11 cellular contexts compared by ENCODE assay signal in genomic region chrX:150508461-150509367, GRCh38. TPM values are rescaled to one million over a fixed set of nuclear protein-coding genes. Genes with fewer than 3 reads are reported as not detected.
DNase-seq lines count a peak whose midpoint lies in the region; ATAC-seq and TF ChIP-seq lines count a peak whose summit lies in the region.
"Had no signal": no experiment of that assay in that cellular context is flagged by ENCODE, and none has a peak within 500 bp of the region (broad histone marks: within the 10 kb centered on the region; RNA-seq: fewer than 3 reads in every experiment).

No MANE protein-coding gene starts in this region.

- H3K27me3 ChIP-seq in dorsolateral prefrontal cortex (peaks cover 0 to 88% (median 15%) of the 10 kb centered on the region in 45 donors), liver (ENCODE audit: control insufficient read depth in 4 of 4, insufficient read depth in 4 of 4, low read length in 3 of 4) (no peaks in the 10 kb centered on the region)

- H3K4me1 ChIP-seq in liver (ENCODE audit: control insufficient read depth in 4 of 4, insufficient read depth in 4 of 4, low read length in 3 of 4) = peaks cover 5 to 41% (median 22%) of the 10 kb centered on the region in 4 donors

- no peaks in the 10 kb centered on the region for H3K36me3 Mint-ChIP-seq in activated naive CD4-positive, alpha-beta T cell treated with anti-CD3 and anti-CD28 coated beads for 36 hours (ENCODE audit: low read depth)

- peak overlapping the region in 8 of 59 donors; percentile 3 to 30 (median 16) for H3K4me3 ChIP-seq in dorsolateral prefrontal cortex
- peak overlapping the region in 2 of 3 donors; percentile 20 to 31 for H3K4me3 ChIP-seq in liver (ENCODE audit: low read depth in 1 of 3, low read length in 3 of 3)

- no peaks in the 10 kb centered on the region for H3K9me3 ChIP-seq in liver (ENCODE audit: control insufficient read depth in 4 of 4, low read length in 3 of 4)

- H3K27ac ChIP-seq in dorsolateral prefrontal cortex (peak overlapping the region in 53 of 59 donors; percentile 25 to 85 (median 69)), liver (ENCODE audit: low read depth in 1 of 2, low read length in 2 of 2) (peak overlapping the region; percentile 75 to 78)

- H3K27me3 Mint-ChIP-seq in activated naive CD4-positive, alpha-beta T cell treated with anti-CD3 and anti-CD28 coated beads for 36 hours (ENCODE audit: low read depth) = no peaks in the 10 kb centered on the region

- peak; percentile 26 for DNase-seq in NCI-H2029 treated with DMSO at 0.1 percent for 48 hours (lab: John Stamatoyannopoulos, UW)
- peak in 9 of 10 donors; percentile 39 to 75 (median 57) for DNase-seq in dorsolateral prefrontal cortex
- peak; percentile 66 for DNase-seq in superior temporal gyrus (ENCODE audit: extremely low spot score)
- DNase-seq in GM10248 (ENCODE audit: extremely low spot score) = no peak
- no peak for DNase-seq in NCI-H526 (lab: John Stamatoyannopoulos, UW)
- DNase-seq in activated naive CD4-positive, alpha-beta T cell treated with anti-CD3 and anti-CD28 coated beads for 36 hours = no peak
- DNase-seq: activated T-cell treated with anti-CD3 and anti-CD28 coated beads, Interleukin-2, amount 50 U/mL, for 4 hours; DMS79; SW 1271 had no signal

- H3K36me3 ChIP-seq in liver (ENCODE audit: control insufficient read depth in 4 of 4, insufficient read depth in 3 of 4, low read depth in 1 of 4, low read length in 3 of 4) = no peaks in the 10 kb centered on the region

- POLR2A ChIA-PET in GM10248 (lab: Yijun Ruan, JAX) = no interaction called here

- WGBS in liver = 14% methylated on average over 16 of the region's 16 CpGs

- peak overlapping the region in 1 of 2 donors; percentile 11 for H3K9ac ChIP-seq in liver (ENCODE audit: low read depth in 1 of 2, low read length in 2 of 2)

- H3K4me3 Mint-ChIP-seq in activated naive CD4-positive, alpha-beta T cell treated with anti-CD3 and anti-CD28 coated beads for 36 hours = no peak overlapping the region
- H3K4me3 Mint-ChIP-seq: activated T-cell treated with anti-CD3 and anti-CD28 coated beads, Interleukin-2, amount 50 U/mL, for 4 hours had no signal

- no peaks in the 10 kb centered on the region for H3K4me1 Mint-ChIP-seq in activated naive CD4-positive, alpha-beta T cell treated with anti-CD3 and anti-CD28 coated beads for 36 hours (ENCODE audit: low read depth)

- CTCF ChIA-PET in GM10248 (lab: Yijun Ruan, JAX) = no interaction called here
- CTCF ChIA-PET in activated naive CD4-positive, alpha-beta T cell treated with anti-CD3 and anti-CD28 coated beads for 36 hours (lab: Charles Lee) = no interaction called here

- no peak overlapping the region for H3K27ac Mint-ChIP-seq in activated naive CD4-positive, alpha-beta T cell treated with anti-CD3 and anti-CD28 coated beads for 36 hours

- peak in 1 of 56 donors; percentile 22 for TF ChIP-seq CTCF in dorsolateral prefrontal cortex (IDR thresholded peaks at IDR 0.05 in 54 of 56, conservative IDR thresholded peaks at IDR 0.05 in 2 of 56; ENCODE audit: low read depth in 1 of 56, partially characterized antibody in 56 of 56)
- TF ChIP-seq CTCF in liver (IDR thresholded peaks at IDR 0.05; ENCODE audit: low read depth, low read length, missing input control) = no peak
- TF ChIP-seq CTCF in GM10248 (IDR thresholded peaks at IDR 0.05; ENCODE audit: control extremely low read depth, extremely low read depth, low read depth, missing control alignments) = no peak

- intact Hi-C loops in dorsolateral prefrontal cortex (cut with DNase I) = loop anchor here in 1 of 2 donors (5.0 to 10.0 kb wide), 2 partner anchors 39 to 214 kb away; no protein-coding TSS in a partner anchor
- intact Hi-C loops in activated naive CD4-positive, alpha-beta T cell treated with anti-CD3 and anti-CD28 coated beads for 36 hours (cut with micrococcal nuclease) = no loop called here

- TF ChIP-seq RAD21 in liver (IDR thresholded peaks at IDR 0.05) = peak; percentile 17 to 32

- H3K9me3 Mint-ChIP-seq in activated naive CD4-positive, alpha-beta T cell treated with anti-CD3 and anti-CD28 coated beads for 36 hours = no peaks in the 10 kb centered on the region
- H3K9me3 Mint-ChIP-seq: activated T-cell treated with anti-CD3 and anti-CD28 coated beads, Interleukin-2, amount 50 U/mL, for 4 hours had no signal

- ATAC-seq in HG03469 (IDR thresholded peaks at IDR 0.05; ENCODE audit: unreplicated experiment) = no peak
- ATAC-seq: activated T-cell treated with anti-CD3 and anti-CD28 coated beads, Interleukin-2, amount 50 U/mL, for 4 hours had no signal

TF ChIP-seq in liver, 16 proteins besides CTCF, POLR2A, EP300 and RAD21:
- TF ChIP-seq NR2F2 (IDR thresholded peaks at IDR 0.05) (no peak), HNF4G (IDR thresholded peaks at IDR 0.05) (no peak), YY1 (IDR thresholded peaks at IDR 0.05) (no peak), HNF4A (conservative IDR thresholded peaks at IDR 0.05) (peak; percentile 19 to 28), EGR1 (IDR thresholded peaks at IDR 0.05; ENCODE audit: low read depth in 2 of 2) (no peak), REST (IDR thresholded peaks at IDR 0.05) (no peak), RXRA (IDR thresholded peaks at IDR 0.05) (peak; percentile 3 to 8), GABPA (IDR thresholded peaks at IDR 0.05 in 1 of 2, conservative IDR thresholded peaks at IDR 0.05 in 1 of 2) (no peak), FOXA2 (IDR thresholded peaks at IDR 0.05) (no peak), FOXA1 (IDR thresholded peaks at IDR 0.05) (no peak), TAF1 (conservative IDR thresholded peaks at IDR 0.05) (no peak)
- TF ChIP-seq, protein P1, sequence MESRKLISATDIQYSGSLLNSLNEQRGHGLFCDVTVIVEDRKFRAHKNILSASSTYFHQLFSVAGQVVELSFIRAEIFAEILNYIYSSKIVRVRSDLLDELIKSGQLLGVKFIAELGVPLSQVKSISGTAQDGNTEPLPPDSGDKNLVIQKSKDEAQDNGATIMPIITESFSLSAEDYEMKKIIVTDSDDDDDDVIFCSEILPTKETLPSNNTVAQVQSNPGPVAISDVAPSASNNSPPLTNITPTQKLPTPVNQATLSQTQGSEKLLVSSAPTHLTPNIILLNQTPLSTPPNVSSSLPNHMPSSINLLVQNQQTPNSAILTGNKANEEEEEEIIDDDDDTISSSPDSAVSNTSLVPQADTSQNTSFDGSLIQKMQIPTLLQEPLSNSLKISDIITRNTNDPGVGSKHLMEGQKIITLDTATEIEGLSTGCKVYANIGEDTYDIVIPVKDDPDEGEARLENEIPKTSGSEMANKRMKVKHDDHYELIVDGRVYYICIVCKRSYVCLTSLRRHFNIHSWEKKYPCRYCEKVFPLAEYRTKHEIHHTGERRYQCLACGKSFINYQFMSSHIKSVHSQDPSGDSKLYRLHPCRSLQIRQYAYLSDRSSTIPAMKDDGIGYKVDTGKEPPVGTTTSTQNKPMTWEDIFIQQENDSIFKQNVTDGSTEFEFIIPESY (IDR thresholded peaks at IDR 0.05) = no peak
- TF ChIP-seq, protein P2, sequence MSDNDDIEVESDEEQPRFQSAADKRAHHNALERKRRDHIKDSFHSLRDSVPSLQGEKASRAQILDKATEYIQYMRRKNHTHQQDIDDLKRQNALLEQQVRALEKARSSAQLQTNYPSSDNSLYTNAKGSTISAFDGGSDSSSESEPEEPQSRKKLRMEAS (IDR thresholded peaks at IDR 0.05) = no peak
- TF ChIP-seq, protein P3, sequence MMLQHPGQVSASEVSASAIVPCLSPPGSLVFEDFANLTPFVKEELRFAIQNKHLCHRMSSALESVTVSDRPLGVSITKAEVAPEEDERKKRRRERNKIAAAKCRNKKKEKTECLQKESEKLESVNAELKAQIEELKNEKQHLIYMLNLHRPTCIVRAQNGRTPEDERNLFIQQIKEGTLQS (IDR thresholded peaks at IDR 0.05) = no peak

RNA-seq across cellular contexts. Expression of gene MTM1, which starts 59.7 kb away (rescaled TPM):
- total RNA-seq in dorsolateral prefrontal cortex = 10 to 100 TPM; 16.7 to 38.6 (median 25.0) TPM
- 10 to 100 TPM; 15.8 to 21.2 TPM for total RNA-seq in liver
- 1 to 10 TPM; 5.9 to 7.0 TPM for polyA plus RNA-seq in liver
- total RNA-seq in activated naive CD4-positive, alpha-beta T cell treated with anti-CD3 and anti-CD28 coated beads for 36 hours = 10 to 100 TPM; 17.8 to 19.2 TPM

Comparison
In these comparisons a context has a peak if more than half of its experiments do, and no peak if none do; other contexts are left out.
1. DNase-seq: peak in NCI-H2029 treated with DMSO at 0.1 percent for 48 hours (single experiment), dorsolateral prefrontal cortex (9 of 10) and superior temporal gyrus (single experiment); none in GM10248 (single experiment), NCI-H526 (0 of 2) and activated naive CD4-positive, alpha-beta T cell treated with anti-CD3 and anti-CD28 coated beads for 36 hours (single experiment).